ENCODE assay signal across 24 cellular contexts in the genomic region with DNA sequence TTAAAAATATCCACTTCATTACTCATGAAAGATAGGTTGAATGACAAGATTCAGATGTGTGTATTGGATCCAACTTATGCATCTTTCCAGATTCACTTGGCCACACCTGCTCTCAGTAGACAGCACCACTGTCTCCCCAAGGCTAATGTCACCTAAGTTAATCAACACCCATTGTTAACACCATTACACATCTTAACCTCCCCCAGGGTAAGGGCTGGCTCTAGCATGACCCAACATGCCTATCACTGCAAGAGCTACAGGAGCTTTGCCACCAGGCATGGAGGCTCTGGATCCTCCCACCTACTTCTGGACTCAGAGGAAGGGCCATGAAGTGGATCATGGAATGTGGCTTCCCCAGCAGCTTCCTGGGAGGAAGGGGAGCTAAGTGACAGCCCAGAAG. TPM values are rescaled to one million over a fixed set of nuclear protein-coding genes. Genes with fewer than 3 reads are reported as not detected.
DNase-seq lines count a peak whose midpoint lies in the region; ATAC-seq and TF ChIP-seq lines count a peak whose summit lies in the region.
"Had no signal": no experiment of that assay in that cellular context is flagged by ENCODE, and none has a peak within 500 bp of the region (broad histone marks: within the 10 kb centered on the region; RNA-seq: fewer than 3 reads in every experiment).

No MANE protein-coding gene starts in this region.

- no peaks in the 10 kb centered on the region for H3K4me1 Mint-ChIP-seq in activated naive CD4-positive, alpha-beta T cell treated with anti-CD3 and anti-CD28 coated beads, Interleukin-2, amount 10 ng/mL, durations not matched to agents 7 days and 5 days
- H3K4me1 Mint-ChIP-seq: brain had no signal

- H3K4me3 Mint-ChIP-seq in activated naive CD4-positive, alpha-beta T cell treated with anti-CD3 and anti-CD28 coated beads, Interleukin-2, amount 10 ng/mL, durations not matched to agents 7 days and 5 days, result no peak overlapping the region
- H3K4me3 Mint-ChIP-seq: activated CD8-positive, alpha-beta T cell treated with anti-CD3 and anti-CD28 coated beads for 36 hours; brain; CD14-positive monocyte had no signal

- no peaks in the 10 kb centered on the region for H3K4me1 ChIP-seq in foreskin keratinocyte
- H3K4me1 ChIP-seq: HAP-1, psoas muscle, vagina had no signal

- peak; percentile 40 to 69 for DNase-seq in foreskin keratinocyte
- no peak for DNase-seq in activated naive CD4-positive, alpha-beta T cell treated with anti-CD3 and anti-CD28 coated beads, Interleukin-2, amount 10 ng/mL, durations not matched to agents 7 days and 5 days
- DNase-seq in pons (ENCODE audit: low spot score), result no peak
- DNase-seq in activated naive CD4-positive, alpha-beta T cell (lab: John Stamatoyannopoulos, UW), result no peak
- DNase-seq: activated CD8-positive, alpha-beta T cell treated with anti-CD3 and anti-CD28 coated beads for 36 hours; activated gamma-delta T cell; cortex of kidney; glutamatergic neuron; kidney glomerular epithelial cell; MM.1S; NCI-H1436 treated with DMSO at 0.1 percent for 48 hours; NCI-H2171 treated with DMSO at 0.1 percent for 48 hours; NCI-H526; psoas muscle; RPMI8226; stimulated activated CD4-positive, alpha-beta T cell treated with anti-CD3 and anti-CD28 coated beads, Interleukin-1b, Interleukin-23, amount 100 ng/mL, for 48 hours had no signal

- H3K27ac ChIP-seq in foreskin keratinocyte, result no peak overlapping the region
- H3K27ac ChIP-seq: psoas muscle, vagina had no signal

- CTCF ChIA-PET in activated naive CD4-positive, alpha-beta T cell treated with anti-CD3 and anti-CD28 coated beads, Interleukin-2, amount 10 ng/mL, durations not matched to agents 7 days and 5 days (lab: Charles Lee), result no interaction called here

- no peaks in the 10 kb centered on the region for H3K36me3 Mint-ChIP-seq in activated naive CD4-positive, alpha-beta T cell treated with anti-CD3 and anti-CD28 coated beads, Interleukin-2, amount 10 ng/mL, durations not matched to agents 7 days and 5 days
- H3K36me3 Mint-ChIP-seq: brain, CD14-positive monocyte had no signal

- no peaks in the 10 kb centered on the region for H3K27me3 ChIP-seq in foreskin keratinocyte
- H3K27me3 ChIP-seq: vagina had no signal

- no peak for TF ChIP-seq CTCF in foreskin keratinocyte (conservative IDR thresholded peaks at IDR 0.05)

- no peaks in the 10 kb centered on the region for H3K27me3 Mint-ChIP-seq in activated naive CD4-positive, alpha-beta T cell treated with anti-CD3 and anti-CD28 coated beads, Interleukin-2, amount 10 ng/mL, durations not matched to agents 7 days and 5 days

- ATAC-seq in GM18870 (IDR thresholded peaks at IDR 0.05; ENCODE audit: unreplicated experiment) (peak; percentile 78), GM19467 (IDR thresholded peaks at IDR 0.05; ENCODE audit: unreplicated experiment) (peak; percentile 61), HG03442 (IDR thresholded peaks at IDR 0.05; ENCODE audit: unreplicated experiment) (peak; percentile 39), foreskin keratinocyte (peak; percentile 82)
- ATAC-seq: activated CD8-positive, alpha-beta T cell treated with anti-CD3 and anti-CD28 coated beads for 36 hours; K562; psoas muscle had no signal

- no peak overlapping the region for H3K27ac Mint-ChIP-seq in activated naive CD4-positive, alpha-beta T cell treated with anti-CD3 and anti-CD28 coated beads, Interleukin-2, amount 10 ng/mL, durations not matched to agents 7 days and 5 days
- H3K27ac Mint-ChIP-seq: activated CD8-positive, alpha-beta T cell treated with anti-CD3 and anti-CD28 coated beads for 36 hours; brain had no signal

- H3K9me3 Mint-ChIP-seq in activated naive CD4-positive, alpha-beta T cell treated with anti-CD3 and anti-CD28 coated beads, Interleukin-2, amount 10 ng/mL, durations not matched to agents 7 days and 5 days, result no peaks in the 10 kb centered on the region
- H3K9me3 Mint-ChIP-seq: activated CD8-positive, alpha-beta T cell treated with anti-CD3 and anti-CD28 coated beads for 36 hours; brain had no signal

RNA-seq across cellular contexts. Expression of a gene that starts 32.8 kb away (rescaled TPM):
- total RNA-seq in foreskin keratinocyte, result 45.8 and 56.4 TPM in 2 replicates
- 61.4 and 76.8 TPM in 2 replicates for polyA plus RNA-seq in foreskin keratinocyte

Comparison
In these comparisons a context has a peak if more than half of its experiments do, and no peak if none do; other contexts are left out.
1. DNase-seq: peak in foreskin keratinocyte (2 of 2); none in activated naive CD4-positive, alpha-beta T cell treated with anti-CD3 and anti-CD28 coated beads, Interleukin-2, amount 10 ng/mL, durations not matched to agents 7 days and 5 days (single experiment), pons (single experiment) and activated naive CD4-positive, alpha-beta T cell (0 of 4).
2. Peak in every context shown above with its lines, with median percentiles within 50 percentile points of each other: ATAC-seq.